In genomic region chrX:57136589-57136988, GRCh38 we compare ENCODE assay signal across 1 cellular context. TPM values are rescaled to one million over a fixed set of nuclear protein-coding genes. Genes with fewer than 3 reads are reported as not detected.
"Had no signal": no experiment of that assay in that cellular context is flagged by ENCODE, and none has a peak within 500 bp of the region (broad histone marks: within the 10 kb centered on the region; RNA-seq: fewer than 3 reads in every experiment).

No MANE protein-coding gene starts in this region.

RNA-seq across cellular contexts. Expression of gene SPIN2A, which starts 0.6 kb away (rescaled TPM):
- total RNA-seq: glomerular endothelial cell had no signal
